Comparison of ENCODE assay signal across 1 cellular context in genomic region chr1:51878616-51879336, GRCh38.
TF ChIP-seq lines count a peak whose summit lies in the region.

Gene NRDC, minus strand, starts transcription at chr1:51878727. Its CDS starts 112 bp downstream, at chr1:51878615.

TF ChIP-seq in SK-N-SH, 30 proteins besides CTCF, POLR2A, EP300 and RAD21 (continued from another document):
- TF ChIP-seq USF1 (IDR thresholded peaks at IDR 0.05; ENCODE audit: borderline replicate concordance, low read depth) (peak; percentile 92), ZBTB33 (IDR thresholded peaks at IDR 0.05; ENCODE audit: borderline replicate concordance, low read depth) (peak; percentile 29; the same call in 1 of the 2 replicates), TEAD4 (IDR thresholded peaks at IDR 0.05; ENCODE audit: borderline replicate concordance, insufficient read depth) (no peak), EZH2phosphoT487 (IDR thresholded peaks at IDR 0.05; ENCODE audit: borderline replicate concordance, low read depth) (no peak), GABPA (IDR thresholded peaks at IDR 0.05; ENCODE audit: low read depth) (peak; percentile 88), NFIC (IDR thresholded peaks at IDR 0.05; ENCODE audit: borderline replicate concordance) (no peak), ELF1 (IDR thresholded peaks at IDR 0.05) (peak; percentile 71; the same call in 1 of the 2 replicates), MXI1 (IDR thresholded peaks at IDR 0.05; ENCODE audit: low read depth, low read length) (peak; percentile 53; the same call in 1 of the 2 replicates), FOXM1 (IDR thresholded peaks at IDR 0.05; ENCODE audit: low read depth) (no peak), TCF12 (IDR thresholded peaks at IDR 0.05) (peak; percentile 19; the same call in 1 of the 2 replicates)
TF ChIP-seq in SK-N-SH: peak in this region for 19.
